Comparison of ENCODE assay signal across 1 cellular context in genomic region chr19:40689339-40690049, GRCh38.
TF ChIP-seq lines count a peak whose summit lies in the region.

No MANE protein-coding gene starts in this region.

TF ChIP-seq in GM12878, 131 proteins besides CTCF, POLR2A, EP300 and RAD21 (continued from another document):
- TF ChIP-seq BCLAF1 (IDR thresholded peaks at IDR 0.05) (no peak), BHLHE40 (IDR thresholded peaks at IDR 0.05; ENCODE audit: borderline replicate concordance in 1 of 2, low read depth in 2 of 2, low read length in 1 of 2) (peak in 1 of 2 experiments; percentile 13; a peak in 1 of 4 replicates), CUX1 (IDR thresholded peaks at IDR 0.05; ENCODE audit: insufficient replicate concordance, low read depth, low read length) (no peak), EGR1 (IDR thresholded peaks at IDR 0.05; ENCODE audit: borderline replicate concordance in 1 of 2, low read depth in 2 of 2, low read length in 2 of 2) (peak in 1 of 2 experiments; percentile 19; a peak in 1 of 3 replicates), MYC (IDR thresholded peaks at IDR 0.05; ENCODE audit: insufficient read depth, insufficient read length, insufficient replicate concordance, low read length, severe bottlenecking) (no peak), POU2F2 (IDR thresholded peaks at IDR 0.05; ENCODE audit: borderline replicate concordance, low read depth, low read length) (no peak), NR2C1 (IDR thresholded peaks at IDR 0.05) (no peak), E2F4 (IDR thresholded peaks at IDR 0.05; ENCODE audit: low read depth, low read length) (no peak), CHD4 (IDR thresholded peaks at IDR 0.05) (no peak), CHD2 (IDR thresholded peaks at IDR 0.05; ENCODE audit: borderline replicate concordance, low read depth, low read length) (peak; percentile 24; the same call in 1 of the 2 replicates), FOS (IDR thresholded peaks at IDR 0.05; ENCODE audit: borderline replicate concordance, extremely low read depth, insufficient read length) (no peak), EED (IDR thresholded peaks at IDR 0.05; ENCODE audit: low read depth) (peak; percentile 43; the same call in 1 of the 2 replicates), MEF2B (IDR thresholded peaks at IDR 0.05; ENCODE audit: partially characterized antibody, poor library complexity, severe bottlenecking) (peak; percentile 85), IKZF1 (conservative IDR thresholded peaks at IDR 0.05) (0 out of 2 replicates have a peak, but pooled peaks have one; percentile 21), HDGF (IDR thresholded peaks at IDR 0.05) (peak; percentile 76; the same call in 1 of the 2 replicates), IKZF2 (IDR thresholded peaks at IDR 0.05) (peak in 1 of 2 experiments; percentile 16; a peak in 2 of 4 replicates), RUNX3 (IDR thresholded peaks at IDR 0.05; ENCODE audit: low read length) (peak; percentile 53; the same call in 1 of the 2 replicates)
TF ChIP-seq in GM12878: peak in this region for 9.
